8 cellular contexts compared by ENCODE assay signal in genomic region chr5:14342306-14342705, GRCh38.
A peak's percentile ranks its signal among the peaks of the same experiment; 100 is the strongest.
DNase-seq lines count a peak whose midpoint lies in the region; ATAC-seq and TF ChIP-seq lines count a peak whose summit lies in the region.

No MANE protein-coding gene starts in this region.

- H2AFZ ChIP-seq in Karpas-422 (ENCODE audit: low read length) = no peak overlapping the region

- no peak overlapping the region for H3K4me3 Mint-ChIP-seq in CD4-positive, alpha-beta memory T cell
- H3K4me3 Mint-ChIP-seq in activated CD4-positive, alpha-beta T cell treated with anti-CD3 and anti-CD28 coated beads, Interleukin-2, amount 10 ng/mL, durations not matched to agents 7 days and 5 days = no peak overlapping the region

- H3K36me3 ChIP-seq in Karpas-422 (ENCODE audit: insufficient read depth, low read length) (no peaks in the 10 kb centered on the region), A673 (ENCODE audit: insufficient read depth, low read length, poor library complexity, severe bottlenecking) (peaks cover 3% of the 10 kb centered on the region)
- no peaks in the 10 kb centered on the region for H3K36me3 ChIP-seq in CD4-positive, alpha-beta memory T cell (ENCODE audit: insufficient read depth, low read length)

- peaks cover 3% of the 10 kb centered on the region in 2 donors for H3K27me3 Mint-ChIP-seq in CD4-positive, alpha-beta memory T cell
- no peaks in the 10 kb centered on the region for H3K27me3 Mint-ChIP-seq in activated CD4-positive, alpha-beta T cell treated with anti-CD3 and anti-CD28 coated beads, Interleukin-2, amount 10 ng/mL, durations not matched to agents 7 days and 5 days

- CTCF ChIA-PET in CD4-positive, alpha-beta memory T cell (lab: Charles Lee; ENCODE audit: partially characterized antibody) = no interaction called here
- CTCF ChIA-PET in A673 (lab: Charles Lee) = interaction anchor here (0.6 kb wide), 1 partner anchor 12 kb away, joined by 6 read pairs; no protein-coding TSS in a partner anchor
- CTCF ChIA-PET in activated CD4-positive, alpha-beta T cell treated with anti-CD3 and anti-CD28 coated beads, Interleukin-2, amount 10 ng/mL, durations not matched to agents 7 days and 5 days (lab: Charles Lee) = interaction anchor here (0.6 kb wide), 1 partner anchor 28 kb away, joined by 3 read pairs; no protein-coding TSS in a partner anchor

- no peak overlapping the region for H3K4me2 ChIP-seq in Karpas-422 (ENCODE audit: low read depth, low read length, poor library complexity, severe bottlenecking)

- ATAC-seq in GM18519 (IDR thresholded peaks at IDR 0.05; ENCODE audit: low FRiP score, unreplicated experiment) (peak; percentile 92), GM21825 (IDR thresholded peaks at IDR 0.05; ENCODE audit: unreplicated experiment) (peak; percentile 89)

- no peaks in the 10 kb centered on the region for H3K9me2 ChIP-seq in Karpas-422 (replicated peaks; ENCODE audit: insufficient read depth, low read length)

- H3K4me3 ChIP-seq in Karpas-422 (ENCODE audit: low read length) (no peak overlapping the region), A673 (ENCODE audit: low read depth, low read length, poor library complexity, severe bottlenecking) (no peak overlapping the region)
- H3K4me3 ChIP-seq in CD4-positive, alpha-beta memory T cell (ENCODE audit: low read length in 2 of 2) = no peak overlapping the region

- peaks cover 13% of the 10 kb centered on the region for H3K4me1 ChIP-seq in Karpas-422 (ENCODE audit: low read length)
- H3K4me1 ChIP-seq in CD4-positive, alpha-beta memory T cell (ENCODE audit: insufficient read depth, low read length) = no peaks in the 10 kb centered on the region
- H3K4me1 ChIP-seq in A673 (ENCODE audit: insufficient read depth, low read length, poor library complexity, severe bottlenecking) = no peaks in the 10 kb centered on the region

- no peak overlapping the region for H3K27ac ChIP-seq in Karpas-422 (ENCODE audit: low read length)
- no peak overlapping the region for H3K27ac ChIP-seq in CD4-positive, alpha-beta memory T cell (ENCODE audit: low read depth, low read length)
- H3K27ac ChIP-seq in A673 (ENCODE audit: low read depth, low read length, poor library complexity, severe bottlenecking) = no peak overlapping the region

- no peak overlapping the region for H3K9ac ChIP-seq in Karpas-422 (ENCODE audit: low read length)

- no peak overlapping the region for H3K27ac Mint-ChIP-seq in CD4-positive, alpha-beta memory T cell
- H3K27ac Mint-ChIP-seq in activated CD4-positive, alpha-beta T cell treated with anti-CD3 and anti-CD28 coated beads, Interleukin-2, amount 10 ng/mL, durations not matched to agents 7 days and 5 days = no peak overlapping the region

- no peaks in the 10 kb centered on the region for H3K36me3 Mint-ChIP-seq in CD4-positive, alpha-beta memory T cell
- H3K36me3 Mint-ChIP-seq in activated CD4-positive, alpha-beta T cell treated with anti-CD3 and anti-CD28 coated beads, Interleukin-2, amount 10 ng/mL, durations not matched to agents 7 days and 5 days (ENCODE audit: low read depth) = no peaks in the 10 kb centered on the region

- H3K9me3 ChIP-seq in Karpas-422 (ENCODE audit: low read length) (no peaks in the 10 kb centered on the region), A673 (ENCODE audit: low read depth, low read length, poor library complexity, severe bottlenecking) (no peaks in the 10 kb centered on the region)
- no peaks in the 10 kb centered on the region for H3K9me3 ChIP-seq in CD4-positive, alpha-beta memory T cell (ENCODE audit: control insufficient read depth in 1 of 2, low read length in 2 of 2)

- intact Hi-C loops in CD4-positive, alpha-beta memory T cell (cut with micrococcal nuclease) = no loop called here
- intact Hi-C loops in A673 (cut with micrococcal nuclease; ENCODE audit: unreplicated experiment) = no loop called here

- in situ Hi-C loops in GM13977 (cut with MboI; ENCODE audit: low pct_unique_long_range_greater_than_20kb, low sequenced_read_pairs, unreplicated experiment) = no loop called here

- no peaks in the 10 kb centered on the region for H3K79me2 ChIP-seq in Karpas-422 (ENCODE audit: low read length)

- H3K4me1 Mint-ChIP-seq in CD4-positive, alpha-beta memory T cell = no peaks in the 10 kb centered on the region
- peaks cover 4% of the 10 kb centered on the region for H3K4me1 Mint-ChIP-seq in activated CD4-positive, alpha-beta T cell treated with anti-CD3 and anti-CD28 coated beads, Interleukin-2, amount 10 ng/mL, durations not matched to agents 7 days and 5 days

- TF ChIP-seq CTCF in GM13977 (IDR thresholded peaks at IDR 0.05; ENCODE audit: extremely low read depth, insufficient read depth, missing control alignments) (no peak), A673 (conservative IDR thresholded peaks at IDR 0.05; ENCODE audit: low read depth, low read length) (no peak)

- POLR2A ChIA-PET in CD4-positive, alpha-beta memory T cell (lab: Charles Lee; ENCODE audit: partially characterized antibody) = no interaction called here
- POLR2A ChIA-PET in A673 (lab: Charles Lee; ENCODE audit: low non-redundant PET) = no interaction called here
- POLR2A ChIA-PET in activated CD4-positive, alpha-beta T cell treated with anti-CD3 and anti-CD28 coated beads, Interleukin-2, amount 10 ng/mL, durations not matched to agents 7 days and 5 days (lab: Charles Lee) = no interaction called here

- no TSS peak for BruUV-seq in A673 (replicated peaks; lab: Mats Ljungman, UMichigan)

- no peaks in the 10 kb centered on the region for H4K20me1 ChIP-seq in Karpas-422 (ENCODE audit: insufficient read depth, low read depth, low read length)

- no peaks in the 10 kb centered on the region for H3K27me3 ChIP-seq in Karpas-422 (ENCODE audit: low read length)
- no peaks in the 10 kb centered on the region for H3K27me3 ChIP-seq in CD4-positive, alpha-beta memory T cell (ENCODE audit: insufficient read depth, low read length)
- no peaks in the 10 kb centered on the region for H3K27me3 ChIP-seq in A673 (replicated peaks; ENCODE audit: insufficient read depth, low read depth, low read length, poor library complexity)

- H3K9me3 Mint-ChIP-seq in CD4-positive, alpha-beta memory T cell = no peaks in the 10 kb centered on the region
- no peaks in the 10 kb centered on the region for H3K9me3 Mint-ChIP-seq in activated CD4-positive, alpha-beta T cell treated with anti-CD3 and anti-CD28 coated beads, Interleukin-2, amount 10 ng/mL, durations not matched to agents 7 days and 5 days

- DNase-seq in Karpas-422 (peak; percentile 70), lung microvascular endothelial cell (ENCODE audit: low read depth in 2 of 2) (peak; percentile 63 to 86), GM13977 (ENCODE audit: low spot score) (no peak), A673 (ENCODE audit: low spot score) (no peak)
- DNase-seq in CD4-positive, alpha-beta memory T cell = no peak
- DNase-seq in activated CD4-positive, alpha-beta T cell treated with anti-CD3 and anti-CD28 coated beads, Interleukin-2, amount 10 ng/mL, durations not matched to agents 7 days and 5 days = no peak

Comparison
In these comparisons a context has a peak if more than half of its experiments do, and no peak if none do; other contexts are left out.
1. DNase-seq: peak in Karpas-422 (single experiment) and lung microvascular endothelial cell (2 of 2); none in GM13977 (single experiment), CD4-positive, alpha-beta memory T cell (0 of 5), A673 (single experiment) and activated CD4-positive, alpha-beta T cell treated with anti-CD3 and anti-CD28 coated beads, Interleukin-2, amount 10 ng/mL, durations not matched to agents 7 days and 5 days (single experiment).